In the genomic region with DNA sequence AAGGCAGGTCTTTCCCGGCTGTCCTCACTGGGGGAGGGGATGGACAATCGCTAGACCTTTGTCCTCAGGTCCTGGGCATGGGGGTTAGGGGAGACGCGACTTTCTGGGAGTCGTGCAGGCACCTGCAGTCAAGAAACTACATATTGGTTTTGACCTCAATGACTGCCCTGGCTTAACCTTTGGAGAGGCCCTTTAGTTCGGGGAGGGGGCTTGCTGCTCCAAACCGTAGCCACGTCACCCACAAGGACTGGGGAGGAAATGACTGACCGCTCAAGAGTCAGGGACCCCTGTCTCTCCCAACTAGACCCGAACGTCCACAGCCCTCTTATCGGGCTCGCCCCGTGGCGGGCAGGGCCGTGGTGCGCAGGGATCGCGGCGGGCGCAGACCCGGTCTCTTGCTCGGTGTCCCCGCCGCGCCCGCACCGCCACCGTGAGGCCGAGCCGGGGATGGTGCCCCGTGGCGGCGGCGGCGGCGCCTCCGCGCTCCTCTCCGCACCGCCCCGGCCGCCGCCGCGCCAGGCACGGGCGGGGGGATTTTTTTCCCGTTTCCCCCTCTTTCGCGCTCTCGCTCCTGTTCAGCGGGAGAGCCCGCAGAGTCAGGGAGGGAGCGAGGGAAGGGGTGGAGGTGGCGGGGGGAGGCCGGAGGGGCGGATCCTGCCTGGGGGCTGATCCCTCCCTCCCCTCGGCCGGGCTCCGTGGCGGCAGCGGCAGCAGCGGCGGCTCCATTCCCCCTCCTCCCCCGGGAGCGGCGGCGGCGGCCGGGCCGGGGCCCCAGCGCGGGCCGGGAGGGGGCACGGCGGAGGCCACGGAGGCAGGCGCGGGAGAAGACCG, we compare ENCODE assay signal across 1 cellular context.
TF ChIP-seq lines count a peak whose summit lies in the region.

A gene (plus strand): TSS at position 696 of the 831 bp plus-strand sequence. CDS start 3,579 bp downstream, outside the sequence.

TF ChIP-seq in K562, 482 proteins besides CTCF, POLR2A, EP300 and RAD21 (continued from another document and continues in another):
- TF ChIP-seq, protein P1, sequence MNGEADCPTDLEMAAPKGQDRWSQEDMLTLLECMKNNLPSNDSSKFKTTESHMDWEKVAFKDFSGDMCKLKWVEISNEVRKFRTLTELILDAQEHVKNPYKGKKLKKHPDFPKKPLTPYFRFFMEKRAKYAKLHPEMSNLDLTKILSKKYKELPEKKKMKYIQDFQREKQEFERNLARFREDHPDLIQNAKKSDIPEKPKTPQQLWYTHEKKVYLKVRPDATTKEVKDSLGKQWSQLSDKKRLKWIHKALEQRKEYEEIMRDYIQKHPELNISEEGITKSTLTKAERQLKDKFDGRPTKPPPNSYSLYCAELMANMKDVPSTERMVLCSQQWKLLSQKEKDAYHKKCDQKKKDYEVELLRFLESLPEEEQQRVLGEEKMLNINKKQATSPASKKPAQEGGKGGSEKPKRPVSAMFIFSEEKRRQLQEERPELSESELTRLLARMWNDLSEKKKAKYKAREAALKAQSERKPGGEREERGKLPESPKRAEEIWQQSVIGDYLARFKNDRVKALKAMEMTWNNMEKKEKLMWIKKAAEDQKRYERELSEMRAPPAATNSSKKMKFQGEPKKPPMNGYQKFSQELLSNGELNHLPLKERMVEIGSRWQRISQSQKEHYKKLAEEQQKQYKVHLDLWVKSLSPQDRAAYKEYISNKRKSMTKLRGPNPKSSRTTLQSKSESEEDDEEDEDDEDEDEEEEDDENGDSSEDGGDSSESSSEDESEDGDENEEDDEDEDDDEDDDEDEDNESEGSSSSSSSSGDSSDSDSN (IDR thresholded peaks at IDR 0.05; ENCODE audit: borderline replicate concordance in 1 of 2, low read depth in 2 of 2, low read length in 2 of 2), result peak in 1 of 2 experiments; percentile 91; a peak in 3 of 4 replicates
- no peak for TF ChIP-seq ZNF785 (CRISPR knock-in tag; IDR thresholded peaks at IDR 0.05)
- no peak for TF ChIP-seq DIDO1 (tag; IDR thresholded peaks at IDR 0.05; ENCODE audit: low read depth)
- TF ChIP-seq, protein P2, sequence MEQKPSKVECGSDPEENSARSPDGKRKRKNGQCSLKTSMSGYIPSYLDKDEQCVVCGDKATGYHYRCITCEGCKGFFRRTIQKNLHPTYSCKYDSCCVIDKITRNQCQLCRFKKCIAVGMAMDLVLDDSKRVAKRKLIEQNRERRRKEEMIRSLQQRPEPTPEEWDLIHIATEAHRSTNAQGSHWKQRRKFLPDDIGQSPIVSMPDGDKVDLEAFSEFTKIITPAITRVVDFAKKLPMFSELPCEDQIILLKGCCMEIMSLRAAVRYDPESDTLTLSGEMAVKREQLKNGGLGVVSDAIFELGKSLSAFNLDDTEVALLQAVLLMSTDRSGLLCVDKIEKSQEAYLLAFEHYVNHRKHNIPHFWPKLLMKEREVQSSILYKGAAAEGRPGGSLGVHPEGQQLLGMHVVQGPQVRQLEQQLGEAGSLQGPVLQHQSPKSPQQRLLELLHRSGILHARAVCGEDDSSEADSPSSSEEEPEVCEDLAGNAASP (IDR thresholded peaks at IDR 0.05), result no peak
- TF ChIP-seq CHD2 (IDR thresholded peaks at IDR 0.05; ENCODE audit: low read depth, low read length), result no peak
- no peak for TF ChIP-seq RFX7 (CRISPR knock-in tag; IDR thresholded peaks at IDR 0.05)
- TF ChIP-seq NR2C2 (CRISPR knock-in tag; IDR thresholded peaks at IDR 0.05), result 0 out of 2 replicates have a peak, but pooled peaks have one; percentile 54
- TF ChIP-seq NR2C2 (tag; IDR thresholded peaks at IDR 0.05), result peak; percentile 58; the same call in 1 of the 2 replicates
- no peak for TF ChIP-seq TFAM (CRISPR knock-in tag; conservative IDR thresholded peaks at IDR 0.05)
- no peak for TF ChIP-seq ZNF311 (CRISPR knock-in tag; IDR thresholded peaks at IDR 0.05)
- TF ChIP-seq JUN (IDR thresholded peaks at IDR 0.05; ENCODE audit: borderline replicate concordance, low read depth, low read length), result peak; percentile 22; the same call in 1 of the 2 replicates
- no peak for TF ChIP-seq JUN (CRISPR knock-in tag; IDR thresholded peaks at IDR 0.05; ENCODE audit: borderline replicate concordance)
- TF ChIP-seq, protein P3, sequence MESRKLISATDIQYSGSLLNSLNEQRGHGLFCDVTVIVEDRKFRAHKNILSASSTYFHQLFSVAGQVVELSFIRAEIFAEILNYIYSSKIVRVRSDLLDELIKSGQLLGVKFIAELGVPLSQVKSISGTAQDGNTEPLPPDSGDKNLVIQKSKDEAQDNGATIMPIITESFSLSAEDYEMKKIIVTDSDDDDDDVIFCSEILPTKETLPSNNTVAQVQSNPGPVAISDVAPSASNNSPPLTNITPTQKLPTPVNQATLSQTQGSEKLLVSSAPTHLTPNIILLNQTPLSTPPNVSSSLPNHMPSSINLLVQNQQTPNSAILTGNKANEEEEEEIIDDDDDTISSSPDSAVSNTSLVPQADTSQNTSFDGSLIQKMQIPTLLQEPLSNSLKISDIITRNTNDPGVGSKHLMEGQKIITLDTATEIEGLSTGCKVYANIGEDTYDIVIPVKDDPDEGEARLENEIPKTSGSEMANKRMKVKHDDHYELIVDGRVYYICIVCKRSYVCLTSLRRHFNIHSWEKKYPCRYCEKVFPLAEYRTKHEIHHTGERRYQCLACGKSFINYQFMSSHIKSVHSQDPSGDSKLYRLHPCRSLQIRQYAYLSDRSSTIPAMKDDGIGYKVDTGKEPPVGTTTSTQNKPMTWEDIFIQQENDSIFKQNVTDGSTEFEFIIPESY (CRISPR knock-in tag; IDR thresholded peaks at IDR 0.05), result no peak
- TF ChIP-seq GATA2 (CRISPR knock-in tag; IDR thresholded peaks at IDR 0.05), result no peak
- 0 out of 2 replicates have a peak, but pooled peaks have one; percentile 54 for TF ChIP-seq ETV5 (CRISPR knock-in tag; IDR thresholded peaks at IDR 0.05; ENCODE audit: low read depth)
- TF ChIP-seq, protein P4, sequence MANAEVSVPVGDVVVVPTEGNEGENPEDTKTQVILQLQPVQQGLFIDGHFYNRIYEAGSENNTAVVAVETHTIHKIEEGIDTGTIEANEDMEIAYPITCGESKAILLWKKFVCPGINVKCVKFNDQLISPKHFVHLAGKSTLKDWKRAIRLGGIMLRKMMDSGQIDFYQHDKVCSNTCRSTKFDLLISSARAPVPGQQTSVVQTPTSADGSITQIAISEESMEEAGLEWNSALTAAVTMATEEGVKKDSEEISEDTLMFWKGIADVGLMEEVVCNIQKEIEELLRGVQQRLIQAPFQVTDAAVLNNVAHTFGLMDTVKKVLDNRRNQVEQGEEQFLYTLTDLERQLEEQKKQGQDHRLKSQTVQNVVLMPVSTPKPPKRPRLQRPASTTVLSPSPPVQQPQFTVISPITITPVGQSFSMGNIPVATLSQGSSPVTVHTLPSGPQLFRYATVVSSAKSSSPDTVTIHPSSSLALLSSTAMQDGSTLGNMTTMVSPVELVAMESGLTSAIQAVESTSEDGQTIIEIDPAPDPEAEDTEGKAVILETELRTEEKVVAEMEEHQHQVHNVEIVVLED (CRISPR knock-in tag; IDR thresholded peaks at IDR 0.05), result no peak
- TF ChIP-seq HMG20B (CRISPR knock-in tag; IDR thresholded peaks at IDR 0.05), result no peak
- no peak for TF ChIP-seq POLR2AphosphoS5 (IDR thresholded peaks at IDR 0.05; ENCODE audit: control insufficient read depth, insufficient read depth, low read depth, low read length)
- peak in 1 of 2 experiments; percentile 39; a peak in 1 of 4 replicates for TF ChIP-seq TEAD1 (CRISPR knock-in tag; IDR thresholded peaks at IDR 0.05)
- no peak for TF ChIP-seq KLF6 (CRISPR knock-in tag; IDR thresholded peaks at IDR 0.05; ENCODE audit: borderline replicate concordance)
- TF ChIP-seq ZNF707 (CRISPR knock-in tag; conservative IDR thresholded peaks at IDR 0.05), result no peak
- no peak for TF ChIP-seq ZNF184 (CRISPR knock-in tag; IDR thresholded peaks at IDR 0.05)
- TF ChIP-seq SMARCA4 (IDR thresholded peaks at IDR 0.05), result 0 out of 2 replicates have a peak, but pooled peaks have one; percentile 38
- TF ChIP-seq KLF1 (tag; IDR thresholded peaks at IDR 0.05), result 0 out of 2 replicates have a peak, but pooled peaks have one; percentile 56
- peak; percentile 90 for TF ChIP-seq GATAD2B (IDR thresholded peaks at IDR 0.05; ENCODE audit: borderline replicate concordance)
- no peak for TF ChIP-seq CSDE1 (IDR thresholded peaks at IDR 0.05)
- TF ChIP-seq ZFP36 (IDR thresholded peaks at IDR 0.05; ENCODE audit: low read depth, low read length, partially characterized antibody), result no peak
- no peak for TF ChIP-seq FUS (optimal IDR thresholded peaks at IDR 0.05; ENCODE audit: low read depth, low read length)
- TF ChIP-seq ASH1L (IDR thresholded peaks at IDR 0.05; ENCODE audit: borderline replicate concordance, low read depth, partially characterized antibody), result no peak
- TF ChIP-seq ZKSCAN3 (CRISPR knock-in tag; IDR thresholded peaks at IDR 0.05), result no peak
- TF ChIP-seq, protein P5, sequence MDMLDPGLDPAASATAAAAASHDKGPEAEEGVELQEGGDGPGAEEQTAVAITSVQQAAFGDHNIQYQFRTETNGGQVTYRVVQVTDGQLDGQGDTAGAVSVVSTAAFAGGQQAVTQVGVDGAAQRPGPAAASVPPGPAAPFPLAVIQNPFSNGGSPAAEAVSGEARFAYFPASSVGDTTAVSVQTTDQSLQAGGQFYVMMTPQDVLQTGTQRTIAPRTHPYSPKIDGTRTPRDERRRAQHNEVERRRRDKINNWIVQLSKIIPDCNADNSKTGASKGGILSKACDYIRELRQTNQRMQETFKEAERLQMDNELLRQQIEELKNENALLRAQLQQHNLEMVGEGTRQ (CRISPR knock-in tag; IDR thresholded peaks at IDR 0.05), result no peak
- no peak for TF ChIP-seq TAF7 (tag; IDR thresholded peaks at IDR 0.05)
- no peak for TF ChIP-seq CBX1 (IDR thresholded peaks at IDR 0.05; ENCODE audit: low read depth)
- TF ChIP-seq, protein P6, sequence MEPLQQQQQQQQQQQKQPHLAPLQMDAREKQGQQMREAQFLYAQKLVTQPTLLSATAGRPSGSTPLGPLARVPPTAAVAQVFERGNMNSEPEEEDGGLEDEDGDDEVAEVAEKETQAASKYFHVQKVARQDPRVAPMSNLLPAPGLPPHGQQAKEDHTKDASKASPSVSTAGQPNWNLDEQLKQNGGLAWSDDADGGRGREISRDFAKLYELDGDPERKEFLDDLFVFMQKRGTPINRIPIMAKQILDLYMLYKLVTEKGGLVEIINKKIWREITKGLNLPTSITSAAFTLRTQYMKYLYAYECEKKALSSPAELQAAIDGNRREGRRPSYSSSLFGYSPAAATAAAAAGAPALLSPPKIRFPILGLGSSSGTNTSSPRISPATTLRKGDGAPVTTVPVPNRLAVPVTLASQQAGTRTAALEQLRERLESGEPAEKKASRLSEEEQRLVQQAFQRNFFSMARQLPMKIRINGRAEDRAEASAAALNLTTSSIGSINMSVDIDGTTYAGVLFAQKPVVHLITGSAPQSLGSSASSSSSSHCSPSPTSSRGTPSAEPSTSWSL (CRISPR knock-in tag; IDR thresholded peaks at IDR 0.05; ENCODE audit: borderline replicate concordance), result no peak
- TF ChIP-seq ZC3H8 (IDR thresholded peaks at IDR 0.05), result no peak
- TF ChIP-seq NFRKB (IDR thresholded peaks at IDR 0.05; ENCODE audit: low read depth), result no peak
- TF ChIP-seq, protein P7, sequence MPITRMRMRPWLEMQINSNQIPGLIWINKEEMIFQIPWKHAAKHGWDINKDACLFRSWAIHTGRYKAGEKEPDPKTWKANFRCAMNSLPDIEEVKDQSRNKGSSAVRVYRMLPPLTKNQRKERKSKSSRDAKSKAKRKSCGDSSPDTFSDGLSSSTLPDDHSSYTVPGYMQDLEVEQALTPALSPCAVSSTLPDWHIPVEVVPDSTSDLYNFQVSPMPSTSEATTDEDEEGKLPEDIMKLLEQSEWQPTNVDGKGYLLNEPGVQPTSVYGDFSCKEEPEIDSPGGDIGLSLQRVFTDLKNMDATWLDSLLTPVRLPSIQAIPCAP (CRISPR knock-in tag; IDR thresholded peaks at IDR 0.05; ENCODE audit: borderline replicate concordance), result no peak
- TF ChIP-seq POLR3A (IDR thresholded peaks at IDR 0.05; ENCODE audit: borderline replicate concordance, extremely low read depth, insufficient read depth, insufficient read length), result no peak
- no peak for TF ChIP-seq SPI1 (IDR thresholded peaks at IDR 0.05; ENCODE audit: borderline replicate concordance, low read depth, low read length)
- TF ChIP-seq, protein P8, sequence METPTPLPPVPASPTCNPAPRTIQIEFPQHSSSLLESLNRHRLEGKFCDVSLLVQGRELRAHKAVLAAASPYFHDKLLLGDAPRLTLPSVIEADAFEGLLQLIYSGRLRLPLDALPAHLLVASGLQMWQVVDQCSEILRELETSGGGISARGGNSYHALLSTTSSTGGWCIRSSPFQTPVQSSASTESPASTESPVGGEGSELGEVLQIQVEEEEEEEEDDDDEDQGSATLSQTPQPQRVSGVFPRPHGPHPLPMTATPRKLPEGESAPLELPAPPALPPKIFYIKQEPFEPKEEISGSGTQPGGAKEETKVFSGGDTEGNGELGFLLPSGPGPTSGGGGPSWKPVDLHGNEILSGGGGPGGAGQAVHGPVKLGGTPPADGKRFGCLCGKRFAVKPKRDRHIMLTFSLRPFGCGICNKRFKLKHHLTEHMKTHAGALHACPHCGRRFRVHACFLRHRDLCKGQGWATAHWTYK (CRISPR knock-in tag; IDR thresholded peaks at IDR 0.05), result peak; percentile 67; the same call in 1 of the 2 replicates
- no peak for TF ChIP-seq SRF (CRISPR knock-in tag; IDR thresholded peaks at IDR 0.05)
- TF ChIP-seq ZKSCAN1 (IDR thresholded peaks at IDR 0.05; ENCODE audit: low read depth, low read length), result 0 out of 2 replicates have a peak, but pooled peaks have one; percentile 52
- TF ChIP-seq PHF8 (IDR thresholded peaks at IDR 0.05; ENCODE audit: borderline replicate concordance, low read length), result no peak
- no peak for TF ChIP-seq DMBX1 (CRISPR knock-in tag; IDR thresholded peaks at IDR 0.05; ENCODE audit: borderline replicate concordance)
- no peak for TF ChIP-seq NR3C1 (CRISPR knock-in tag; IDR thresholded peaks at IDR 0.05)
- peak; percentile 78; the same call in 1 of the 2 replicates for TF ChIP-seq MTA3 (IDR thresholded peaks at IDR 0.05; ENCODE audit: borderline replicate concordance)
- TF ChIP-seq ZNF212 (CRISPR knock-in tag; IDR thresholded peaks at IDR 0.05), result no peak
- TF ChIP-seq, protein P9, sequence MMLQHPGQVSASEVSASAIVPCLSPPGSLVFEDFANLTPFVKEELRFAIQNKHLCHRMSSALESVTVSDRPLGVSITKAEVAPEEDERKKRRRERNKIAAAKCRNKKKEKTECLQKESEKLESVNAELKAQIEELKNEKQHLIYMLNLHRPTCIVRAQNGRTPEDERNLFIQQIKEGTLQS (IDR thresholded peaks at IDR 0.05), result no peak
- TF ChIP-seq, protein P9 (CRISPR knock-in tag; conservative IDR thresholded peaks at IDR 0.05), result no peak
- TF ChIP-seq MECOM (CRISPR knock-in tag; IDR thresholded peaks at IDR 0.05), result no peak
- no peak for TF ChIP-seq POU5F1 (IDR thresholded peaks at IDR 0.05; ENCODE audit: borderline replicate concordance, low read depth, low read length, partially characterized antibody)
- TF ChIP-seq BDP1 (IDR thresholded peaks at IDR 0.05; ENCODE audit: insufficient read depth, insufficient read length), result no peak
- no peak; the same call in 1 of the 2 replicates for TF ChIP-seq GABPA (tag; conservative IDR thresholded peaks at IDR 0.05; ENCODE audit: low read depth)
- TF ChIP-seq SREBF1 (IDR thresholded peaks at IDR 0.05; ENCODE audit: borderline replicate concordance, low read depth, low read length), result no peak
- no peak for TF ChIP-seq ERF (CRISPR knock-in tag; IDR thresholded peaks at IDR 0.05)
- TF ChIP-seq PURB (CRISPR knock-in tag; IDR thresholded peaks at IDR 0.05; ENCODE audit: low read depth), result no peak
